In genomic region chr3:120203621-120204020, GRCh38 we compare ENCODE assay signal across 18 cellular contexts.
"Had no signal": no experiment of that assay in that cellular context is flagged by ENCODE, and none has a peak within 500 bp of the region (broad histone marks: within the 10 kb centered on the region; RNA-seq: fewer than 3 reads in every experiment).

No MANE protein-coding gene starts in this region.

- H3K36me3 Mint-ChIP-seq: activated naive CD8-positive, alpha-beta T cell treated with anti-CD3 and anti-CD28 coated beads, Interleukin-2, amount 10 ng/mL, durations not matched to agents 7 days and 5 days had no signal

- ATAC-seq: activated CD4-positive, CD25-positive, alpha-beta regulatory T cell treated with anti-CD3 and anti-CD28 coated beads, Interleukin-2, amount 50 U/mL, for 24 hours; activated T-cell treated with anti-CD3 and anti-CD28 coated beads, Interleukin-2, amount 50 U/mL, for 72 hours had no signal

- H3K4me1 ChIP-seq: thyroid gland had no signal

- H3K4me1 Mint-ChIP-seq: activated CD4-positive, alpha-beta memory T cell treated with anti-CD3 and anti-CD28 coated beads, Interleukin-2, amount 10 ng/mL, durations not matched to agents 7 days and 5 days; activated CD4-positive, alpha-beta T cell treated with anti-CD3 and anti-CD28 coated beads, Interleukin-2, amount 10 ng/mL, durations not matched to agents 24 days and 14 days; activated naive CD8-positive, alpha-beta T cell treated with anti-CD3 and anti-CD28 coated beads, Interleukin-2, amount 10 ng/mL, durations not matched to agents 7 days and 5 days had no signal

- H3K27ac ChIP-seq: thyroid gland had no signal

- H3K4me3 ChIP-seq: coronary artery, esophagus squamous epithelium, thyroid gland had no signal

- H3K36me3 ChIP-seq: esophagus squamous epithelium, heart right ventricle, thyroid gland had no signal

- DNase-seq: activated CD4-positive, alpha-beta memory T cell treated with anti-CD3 and anti-CD28 coated beads, Interleukin-2, amount 10 ng/mL, durations not matched to agents 7 days and 5 days; activated CD4-positive, alpha-beta T cell treated with anti-CD3 and anti-CD28 coated beads, Interleukin-2, amount 10 ng/mL, durations not matched to agents 24 days and 14 days; activated effector memory CD4-positive, alpha-beta T cell treated with Interleukin-2 at 50 U/mL for 16 hours; activated naive CD4-positive, alpha-beta T cell treated with anti-CD3 and anti-CD28 coated beads for 36 hours; activated naive CD8-positive, alpha-beta T cell treated with anti-CD3 and anti-CD28 coated beads, Interleukin-2, amount 10 ng/mL, durations not matched to agents 7 days and 5 days; activated T-cell treated with anti-CD3 and anti-CD28 coated beads, Interleukin-2, amount 50 U/mL, for 72 hours; esophagus squamous epithelium; left colon; retina; stimulated activated CD4-positive, alpha-beta T cell treated with anti-CD3 and anti-CD28 coated beads, Interleukin-12 subunit alpha, Interleukin-12 subunit beta, amount 100 ng/mL, for 4 hours; stimulated activated CD4-positive, alpha-beta T cell treated with anti-CD3 and anti-CD28 coated beads, Interleukin-4, amount 100 ng/mL, for 4 hours had no signal

- H3K27me3 ChIP-seq: esophagus squamous epithelium, heart right ventricle, thyroid gland had no signal

- H3K27me3 Mint-ChIP-seq: activated CD4-positive, alpha-beta memory T cell treated with anti-CD3 and anti-CD28 coated beads, Interleukin-2, amount 10 ng/mL, durations not matched to agents 7 days and 5 days; stimulated activated naive CD8-positive, alpha-beta T cell treated with anti-CD3 and anti-CD28 coated beads, Interleukin-15, Interleukin-2, amounts not matched to agents 100 ng/mL and 50 ng/mL, for 24 hours had no signal

- H3K9me3 Mint-ChIP-seq: activated CD4-positive, alpha-beta memory T cell treated with anti-CD3 and anti-CD28 coated beads, Interleukin-2, amount 10 ng/mL, durations not matched to agents 7 days and 5 days; activated CD4-positive, alpha-beta T cell treated with anti-CD3 and anti-CD28 coated beads, Interleukin-2, amount 10 ng/mL, durations not matched to agents 24 days and 14 days; activated naive CD4-positive, alpha-beta T cell treated with anti-CD3 and anti-CD28 coated beads for 36 hours; activated naive CD8-positive, alpha-beta T cell treated with anti-CD3 and anti-CD28 coated beads, Interleukin-2, amount 10 ng/mL, durations not matched to agents 7 days and 5 days; activated T-cell treated with anti-CD3 and anti-CD28 coated beads, Interleukin-2, amount 50 U/mL, for 72 hours; stimulated activated naive CD8-positive, alpha-beta T cell treated with anti-CD3 and anti-CD28 coated beads, Interleukin-15, Interleukin-2, amounts not matched to agents 100 ng/mL and 50 ng/mL, for 24 hours had no signal

- FAIRE-seq: bronchial epithelial cell, urothelium cell line had no signal

- H3K4me3 Mint-ChIP-seq: activated CD4-positive, alpha-beta memory T cell treated with anti-CD3 and anti-CD28 coated beads, Interleukin-2, amount 10 ng/mL, durations not matched to agents 7 days and 5 days; activated CD4-positive, alpha-beta T cell treated with anti-CD3 and anti-CD28 coated beads, Interleukin-2, amount 10 ng/mL, durations not matched to agents 24 days and 14 days; activated naive CD4-positive, alpha-beta T cell treated with anti-CD3 and anti-CD28 coated beads for 36 hours; activated naive CD8-positive, alpha-beta T cell treated with anti-CD3 and anti-CD28 coated beads, Interleukin-2, amount 10 ng/mL, durations not matched to agents 7 days and 5 days; activated T-cell treated with anti-CD3 and anti-CD28 coated beads, Interleukin-2, amount 50 U/mL, for 72 hours; stimulated activated naive CD8-positive, alpha-beta T cell treated with anti-CD3 and anti-CD28 coated beads, Interleukin-15, Interleukin-2, amounts not matched to agents 100 ng/mL and 50 ng/mL, for 24 hours had no signal

- H3K27ac Mint-ChIP-seq: activated CD4-positive, alpha-beta memory T cell treated with anti-CD3 and anti-CD28 coated beads, Interleukin-2, amount 10 ng/mL, durations not matched to agents 7 days and 5 days; activated CD4-positive, alpha-beta T cell treated with anti-CD3 and anti-CD28 coated beads, Interleukin-2, amount 10 ng/mL, durations not matched to agents 24 days and 14 days; activated naive CD4-positive, alpha-beta T cell treated with anti-CD3 and anti-CD28 coated beads for 36 hours; activated naive CD8-positive, alpha-beta T cell treated with anti-CD3 and anti-CD28 coated beads, Interleukin-2, amount 10 ng/mL, durations not matched to agents 7 days and 5 days; activated T-cell treated with anti-CD3 and anti-CD28 coated beads, Interleukin-2, amount 50 U/mL, for 72 hours; stimulated activated naive CD8-positive, alpha-beta T cell treated with anti-CD3 and anti-CD28 coated beads, Interleukin-15, Interleukin-2, amounts not matched to agents 100 ng/mL and 50 ng/mL, for 24 hours had no signal

- H3K9me3 ChIP-seq: esophagus squamous epithelium, thyroid gland had no signal
